19 cellular contexts compared by ENCODE assay signal in genomic region chr10:75074711-75075445, GRCh38. TPM values are rescaled to one million over a fixed set of nuclear protein-coding genes. Genes with fewer than 3 reads are reported as not detected.
DNase-seq lines count a peak whose midpoint lies in the region; ATAC-seq, FAIRE-seq and TF ChIP-seq lines count a peak whose summit lies in the region.
"Had no signal": no experiment of that assay in that cellular context is flagged by ENCODE, and none has a peak within 500 bp of the region (broad histone marks: within the 10 kb centered on the region; RNA-seq: fewer than 3 reads in every experiment).

No MANE protein-coding gene starts in this region.

- H3K27ac Mint-ChIP-seq in activated naive CD8-positive, alpha-beta T cell treated with anti-CD3 and anti-CD28 coated beads for 36 hours = peak overlapping the region; percentile 54

- H3K4me2 ChIP-seq in HepG2 (ENCODE audit: low read depth, low read length) = no peak overlapping the region

- TF ChIP-seq EP300 in HepG2 (IDR thresholded peaks at IDR 0.05; ENCODE audit: low read depth in 2 of 2, low read length in 2 of 2) (no peak), HepG2 (CRISPR knock-in tag; IDR thresholded peaks at IDR 0.05; ENCODE audit: borderline replicate concordance) (no peak)

- in situ Hi-C loops in HepG2 (cut with HindIII; ENCODE audit: extremely low pct_ligation_motif_present, low pct_unique_long_range_greater_than_20kb) = no loop called here

- no peak for TF ChIP-seq POLR2A in HepG2 (IDR thresholded peaks at IDR 0.05; ENCODE audit: insufficient read depth in 1 of 2, low read depth in 2 of 2, low read length in 2 of 2)

- peaks cover 8% of the 10 kb centered on the region for H3K4me1 Mint-ChIP-seq in activated naive CD8-positive, alpha-beta T cell treated with anti-CD3 and anti-CD28 coated beads for 36 hours

- no peak overlapping the region for H3K4me3 Mint-ChIP-seq in activated naive CD8-positive, alpha-beta T cell treated with anti-CD3 and anti-CD28 coated beads for 36 hours

- no peak overlapping the region for H3K9ac ChIP-seq in HepG2 (ENCODE audit: insufficient read depth, low read depth, low read length)

- H3K27me3 ChIP-seq in HepG2 (ENCODE audit: control insufficient read depth in 1 of 2, insufficient read depth in 2 of 2, low read length in 2 of 2) (peaks cover 0 to 27% of the 10 kb centered on the region in 2 experiments; a peak in 1 of 5 replicates), psoas muscle (ENCODE audit: insufficient read depth in 3 of 3, low read length in 2 of 3) (no peaks in the 10 kb centered on the region)
- H3K27me3 ChIP-seq: SJCRH30 had no signal

- WGBS in HepG2 (ENCODE audit: low lambda C conversion rate) = 0% methylated on average over 2 of the region's 2 CpGs
- WGBS in psoas muscle, 3 donors = 47 to 58% (median 55%) methylated on average over 2 of the region's 2 CpGs

- no peaks in the 10 kb centered on the region for H4K20me1 ChIP-seq in HepG2 (ENCODE audit: insufficient read depth, low read length)

- TF ChIP-seq RAD21 in HepG2 (CRISPR knock-in tag; IDR thresholded peaks at IDR 0.05) = no peak

- H3K4me1 ChIP-seq in HepG2 (ENCODE audit: insufficient read depth, low read length) (peaks cover 31% of the 10 kb centered on the region), psoas muscle (peaks cover 36% of the 10 kb centered on the region)

- intact Hi-C loops in HepG2 (cut with micrococcal nuclease; ENCODE audit: unreplicated experiment) = no loop called here
- intact Hi-C loops in psoas muscle (cut with DNase I) = no loop called here

- H3K27ac ChIP-seq in HepG2 (ENCODE audit: extremely low read length, insufficient read depth, low read length) = no peak overlapping the region
- H3K27ac ChIP-seq in psoas muscle = peak overlapping the region; percentile 85
- H3K27ac ChIP-seq: C4-2B, SJCRH30 had no signal

- no peak for TF ChIP-seq CTCF in HepG2 (CRISPR knock-in tag; IDR thresholded peaks at IDR 0.05)
- no peak for TF ChIP-seq CTCF in psoas muscle (IDR thresholded peaks at IDR 0.05)

- H3K9me3 ChIP-seq in HepG2 (ENCODE audit: low read length) (no peaks in the 10 kb centered on the region), psoas muscle (no peaks in the 10 kb centered on the region)
- H3K9me3 ChIP-seq: SJCRH30 had no signal

- FAIRE-seq in HepG2 (lab: Jason Lieb, UNC) = no peak
- FAIRE-seq: GM19239, H1 had no signal

- H3K36me3 ChIP-seq in HepG2 (replicated peaks in 1 of 2; ENCODE audit: control insufficient read depth in 1 of 2, insufficient read depth in 2 of 2, low read length in 2 of 2) (no peaks in the 10 kb centered on the region), psoas muscle (ENCODE audit: insufficient read depth in 1 of 2, low read depth in 1 of 2) (no peaks in the 10 kb centered on the region)
- H3K36me3 ChIP-seq: SJCRH30 had no signal

- H3K27me3 Mint-ChIP-seq in activated naive CD8-positive, alpha-beta T cell treated with anti-CD3 and anti-CD28 coated beads for 36 hours = no peaks in the 10 kb centered on the region

- POLR2A ChIA-PET in HepG2 (lab: Yijun Ruan, JAX) = no interaction called here

- ATAC-seq in HepG2 (peak; percentile 34; the same call in 1 of the 3 replicates), psoas muscle (no peak), GM18867 (IDR thresholded peaks at IDR 0.05; ENCODE audit: unreplicated experiment) (no peak), GM21723 (IDR thresholded peaks at IDR 0.05; ENCODE audit: unreplicated experiment) (no peak)
- ATAC-seq: Panc1 had no signal

- peak; percentile 22 for DNase-seq in Jurkat, Clone E6-1 (ENCODE audit: low read depth, low spot score)
- DNase-seq in activated naive CD8-positive, alpha-beta T cell treated with anti-CD3 and anti-CD28 coated beads for 36 hours = no peak
- no peak for DNase-seq in HepG2 (ENCODE audit: low spot score)
- DNase-seq in psoas muscle = no peak
- no peak for DNase-seq in DMS153 treated with DMSO at 0.1 percent for 48 hours (lab: John Stamatoyannopoulos, UW; ENCODE audit: unreplicated experiment)
- DNase-seq: DMS 273 treated with DMSO at 0.1 percent for 48 hours, GDM1, KBM-7, NCI-H1105, NCI-H1694, NCI-H2081 treated with DMSO at 0.1 percent for 48 hours, NCI-H446 treated with DMSO at 0.1 percent for 48 hours, SJCRH30 had no signal

- BruUV-seq in HepG2 (replicated peaks; lab: Mats Ljungman, UMichigan) = no TSS peak

- no peak overlapping the region for H2AFZ ChIP-seq in HepG2 (ENCODE audit: low read length)

- no peaks in the 10 kb centered on the region for H3K9me3 Mint-ChIP-seq in activated naive CD8-positive, alpha-beta T cell treated with anti-CD3 and anti-CD28 coated beads for 36 hours

- no peak overlapping the region for H3K4me3 ChIP-seq in Jurkat, Clone E6-1 (ENCODE audit: low read length)
- H3K4me3 ChIP-seq in HepG2 (replicated peaks in 1 of 3; ENCODE audit: insufficient read depth in 1 of 3, low read depth in 2 of 3, low read length in 3 of 3) (no peak overlapping the region), psoas muscle (no peak overlapping the region)
- H3K4me3 ChIP-seq: SJCRH30 had no signal

- no peaks in the 10 kb centered on the region for H3K36me3 Mint-ChIP-seq in activated naive CD8-positive, alpha-beta T cell treated with anti-CD3 and anti-CD28 coated beads for 36 hours

- CTCF ChIA-PET in HepG2 (lab: Yijun Ruan, JAX; ENCODE audit: low intra/inter-chr PET ratio, low total read pairs) = no interaction called here

- H3K79me2 ChIP-seq in HepG2 (ENCODE audit: insufficient read depth, low read length) = no peaks in the 10 kb centered on the region

TF ChIP-seq in HepG2, 621 proteins besides CTCF, POLR2A, EP300 and RAD21:
- TF ChIP-seq ONECUT2 (CRISPR knock-in tag; IDR thresholded peaks at IDR 0.05) = peak; percentile 45; the same call in 1 of the 2 replicates
- no peak for TF ChIP-seq SAFB2 (CRISPR knock-in tag; IDR thresholded peaks at IDR 0.05; ENCODE audit: borderline replicate concordance, low read depth)

RNA-seq across cellular contexts. Expression of gene SAMD8, which starts 36.6 kb away (rescaled TPM):
- 7.5 TPM for polyA plus RNA-seq in Jurkat, Clone E6-1 (2012; ENCODE audit: insufficient read depth, insufficient read length)
- total RNA-seq in activated naive CD8-positive, alpha-beta T cell treated with anti-CD3 and anti-CD28 coated beads for 36 hours = 10 to 100 TPM; 15.9 to 17.3 TPM
- total RNA-seq in HepG2 (2016; rRNA removed; fragmentation: Illumina TruSeq; extraction: Trizol) (10.3 and 10.4 TPM in 2 replicates), psoas muscle (10 to 100 TPM; 30.0 to 44.2 (median 35.7) TPM)
- total RNA-seq in HepG2 (2016; cell fraction: cytosol; rRNA removed; fragmentation: Illumina TruSeq; extraction: Trizol; ENCODE audit: low read depth) = 10.9 and 13.8 TPM in 2 replicates
- 9.3 and 9.8 TPM in 2 replicates for total RNA-seq in HepG2 (2016; cell fraction: insoluble cytoplasmic fraction; rRNA removed; fragmentation: Illumina TruSeq; extraction: Trizol)
- 6.0 and 7.3 TPM in 2 replicates for total RNA-seq in HepG2 (2016; cell fraction: membrane; rRNA removed; fragmentation: Illumina TruSeq; extraction: Trizol)
- total RNA-seq in HepG2 (2016; cell fraction: nucleus; rRNA removed; fragmentation: Illumina TruSeq; extraction: Trizol) = 10.6 and 11.4 TPM in 2 replicates
- polyA plus RNA-seq in HepG2 (2011; rRNA removed) (12.2 and 13.2 TPM in 2 replicates), psoas muscle (10 to 100 TPM; 10.8 to 40.3 (median 21.3) TPM)
- polyA plus RNA-seq in HepG2 (2011; cell fraction: cytosol; rRNA removed) = 6.4 and 11.6 TPM in 2 replicates
- 4.3 and 6.7 TPM in 2 replicates for polyA plus RNA-seq in HepG2 (2011; cell fraction: nucleus; rRNA removed)
- 6.4 and 6.6 TPM in 2 replicates for polyA plus RNA-seq in HepG2 (2012)
- 1.2 and 1.6 TPM in 2 replicates for polyA plus RNA-seq in HepG2 (2016; cell fraction: cytosol; fragmentation: Illumina TruSeq; extraction: Trizol; ENCODE audit: low read depth)
- polyA plus RNA-seq in HepG2 (2016; cell fraction: insoluble cytoplasmic fraction; fragmentation: Illumina TruSeq; extraction: Trizol; ENCODE audit: low read depth) = 4.8 and 6.2 TPM in 2 replicates
- polyA plus RNA-seq in HepG2 (2016; cell fraction: membrane; fragmentation: Illumina TruSeq; extraction: Trizol; ENCODE audit: low read depth) = 2.2 and 2.8 TPM in 2 replicates
- polyA plus RNA-seq in HepG2 (2016; cell fraction: nucleus; fragmentation: Illumina TruSeq; extraction: Trizol; ENCODE audit: insufficient read depth, low read depth) = 10.1 and 10.4 TPM in 2 replicates
- polyA minus RNA-seq in HepG2 (2011; rRNA and poly(A)+ RNA removed; ENCODE audit: low replicate concordance) = 25.6 and 32.5 TPM in 2 replicates
- 14.2 and 18.8 TPM in 2 replicates for polyA minus RNA-seq in HepG2 (2011; cell fraction: cytosol; rRNA and poly(A)+ RNA removed)
- 14.0 and 15.4 TPM in 2 replicates for polyA minus RNA-seq in HepG2 (2011; cell fraction: nucleus; rRNA and poly(A)+ RNA removed)
